ENCODE assay signal across 8 cellular contexts in genomic region chr3:113532698-113533533, GRCh38. TPM values are rescaled to one million over a fixed set of nuclear protein-coding genes. Genes with fewer than 3 reads are reported as not detected.
DNase-seq lines count a peak whose midpoint lies in the region; ATAC-seq and TF ChIP-seq lines count a peak whose summit lies in the region.

No MANE protein-coding gene starts in this region.

- peaks cover 93% of the 10 kb centered on the region for H3K27me3 Mint-ChIP-seq in brain

- peaks cover 2% of the 10 kb centered on the region for H3K27me3 ChIP-seq in layer of hippocampus (ENCODE audit: control insufficient read depth, insufficient read depth, low read length)

- H3K4me3 Mint-ChIP-seq in brain = peak overlapping the region; percentile 90 to 95 (median 92)

- H3K4me1 Mint-ChIP-seq in brain = peaks cover 25% of the 10 kb centered on the region

- DNase-seq in NCI-H82 (lab: John Stamatoyannopoulos, UW) (peak; percentile 34), NCI-H82 treated with DMSO at 0.1 percent for 48 hours (lab: John Stamatoyannopoulos, UW; ENCODE audit: unreplicated experiment) (no peak), T-helper 1 cell (peak in 4 of 5 donors; percentile 10 to 57 (median 34))
- peak; percentile 30 for DNase-seq in stimulated activated CD4-positive, alpha-beta T cell treated with anti-CD3 and anti-CD28 coated beads, Interleukin-2, amount 100 ng/mL, for 4 hours (ENCODE audit: low read depth)

- ATAC-seq in HG03045 (IDR thresholded peaks at IDR 0.05; ENCODE audit: unreplicated experiment) = peak; percentile 47
- ATAC-seq in HG03520 (IDR thresholded peaks at IDR 0.05; ENCODE audit: unreplicated experiment) = no peak

- TF ChIP-seq CTCF in brain (conservative IDR thresholded peaks at IDR 0.05) = peak in 1 of 2 experiments; percentile 29

- H3K36me3 Mint-ChIP-seq in brain = no peaks in the 10 kb centered on the region

- H3K27ac ChIP-seq in layer of hippocampus (ENCODE audit: low read depth, low read length) = peak overlapping the region; percentile 57

- peaks cover 0 to 8% (median 3%) of the 10 kb centered on the region in 5 experiments for H3K9me3 Mint-ChIP-seq in brain

- peak overlapping the region in 4 of 5 experiments; percentile 39 to 72 (median 64) for H3K27ac Mint-ChIP-seq in brain

RNA-seq across cellular contexts. Expression of gene SIDT1, which starts 0.6 kb away (rescaled TPM):
- 1.8 TPM for polyA plus RNA-seq in brain (ENCODE audit: insufficient read depth, low read depth, low replicate concordance)

RNA-seq across cellular contexts. Expression of gene SPICE1, which starts 18.0 kb away (rescaled TPM):
- polyA plus RNA-seq in brain (ENCODE audit: insufficient read depth, low read depth, low replicate concordance) = 13.3 TPM
